8 cellular contexts compared by ENCODE assay signal in genomic region chr3:119580148-119580760, GRCh38. TPM values are rescaled to one million over a fixed set of nuclear protein-coding genes. Genes with fewer than 3 reads are reported as not detected.
DNase-seq lines count a peak whose midpoint lies in the region; ATAC-seq and TF ChIP-seq lines count a peak whose summit lies in the region.

No MANE protein-coding gene starts in this region.

- H3K4me3 ChIP-seq in GM12865 (ENCODE audit: low read depth, low read length), result peak overlapping the region; percentile 59
- H3K4me3 ChIP-seq in adipocyte (ENCODE audit: low read length), result peak overlapping the region; percentile 76
- H3K4me3 ChIP-seq in hepatocyte, result peak overlapping the region; percentile 71
- peak overlapping the region; percentile 62 for H3K4me3 ChIP-seq in skeletal muscle cell (ENCODE audit: low read depth, low read length)

- 28% methylated on average over 11 of the region's 11 CpGs for WGBS in hepatocyte (ENCODE audit: low lambda C conversion rate, missing lambda C conversion rate)

- peak overlapping the region; percentile 85 for H3K4me2 ChIP-seq in hepatocyte

- TF ChIP-seq CTCF in GM12865 (IDR thresholded peaks at IDR 0.05; ENCODE audit: insufficient read depth, low read depth, low read length, missing control alignments), result no peak
- no peak for TF ChIP-seq CTCF in hepatocyte (IDR thresholded peaks at IDR 0.05; ENCODE audit: poor library complexity)

- H3K9me3 ChIP-seq in adipocyte (ENCODE audit: control insufficient read depth, low read length) (no peaks in the 10 kb centered on the region), hepatocyte (ENCODE audit: low read depth) (no peaks in the 10 kb centered on the region)

- H3K27ac ChIP-seq in hepatocyte, result peak overlapping the region; percentile 92

- H3K4me1 ChIP-seq in adipocyte (ENCODE audit: control insufficient read depth, insufficient read depth, low read length) (peaks cover 14% of the 10 kb centered on the region), hepatocyte (ENCODE audit: insufficient read depth) (peaks cover 5% of the 10 kb centered on the region)

- DNase-seq in GM12865 (ENCODE audit: low read depth) (peak; percentile 88), adipocyte (ENCODE audit: low read depth) (no peak), hepatocyte (ENCODE audit: low spot score) (peak; percentile 20), skeletal muscle cell (ENCODE audit: low read depth) (no peak), NCI-H2196 treated with DMSO at 0.1 percent for 48 hours (lab: John Stamatoyannopoulos, UW; ENCODE audit: unreplicated experiment) (no peak), DMS153 (lab: John Stamatoyannopoulos, UW) (no peak)

- ATAC-seq in GM21367 (IDR thresholded peaks at IDR 0.05; ENCODE audit: unreplicated experiment) (peak; percentile 67), HG03575 (IDR thresholded peaks at IDR 0.05; ENCODE audit: extremely low read depth, insufficient number of reproducible peaks, low FRiP score, unreplicated experiment) (peak; percentile 32)

- H3K9me2 ChIP-seq in hepatocyte (replicated peaks; ENCODE audit: insufficient read depth), result no peaks in the 10 kb centered on the region

- H3K9ac ChIP-seq in adipocyte (ENCODE audit: low read length), result peak overlapping the region; percentile 81

- no peaks in the 10 kb centered on the region for H3K36me3 ChIP-seq in adipocyte (ENCODE audit: control insufficient read depth, insufficient read depth, low read length, severe bottlenecking)
- no peaks in the 10 kb centered on the region for H3K36me3 ChIP-seq in hepatocyte (replicated peaks; ENCODE audit: insufficient read depth, low read depth)

- peak overlapping the region; percentile 99 for H2AFZ ChIP-seq in hepatocyte

- H3K27me3 ChIP-seq in adipocyte (replicated peaks; ENCODE audit: control insufficient read depth, insufficient read depth, low read length) (no peaks in the 10 kb centered on the region), hepatocyte (no peaks in the 10 kb centered on the region)

- no peaks in the 10 kb centered on the region for H4K20me1 ChIP-seq in hepatocyte (ENCODE audit: insufficient read depth, poor library complexity, severe bottlenecking)

- H3K79me2 ChIP-seq in hepatocyte, result no peaks in the 10 kb centered on the region

RNA-seq across cellular contexts. Expression of gene ADPRH, which starts 1.0 kb away (rescaled TPM):
- total RNA-seq in hepatocyte, result 1.7 and 1.8 TPM in 2 replicates
- 0.56 and 1.5 TPM in 2 replicates for polyA plus RNA-seq in hepatocyte

RNA-seq across cellular contexts. Expression of gene PLA1A, which starts 17.4 kb away (rescaled TPM):
- 2.6 TPM in 2 replicates for total RNA-seq in hepatocyte
- 2.9 and 3.3 TPM in 2 replicates for polyA plus RNA-seq in hepatocyte

RNA-seq across cellular contexts. Expression of gene CD80, which starts 20.8 kb away (rescaled TPM):
- total RNA-seq in hepatocyte, result 0.07 and 0.24 TPM in 2 replicates
- polyA plus RNA-seq in hepatocyte, result not detected in 2 replicates

Comparison
In these comparisons a context has a peak if more than half of its experiments do, and no peak if none do; other contexts are left out.
1. DNase-seq: peak in GM12865 (single experiment) and hepatocyte (single experiment); none in adipocyte (single experiment), skeletal muscle cell (single experiment), NCI-H2196 treated with DMSO at 0.1 percent for 48 hours (single experiment) and DMS153 (single experiment).
2. Peak in every context shown above with its lines, with median percentiles within 50 percentile points of each other: H3K4me3 ChIP-seq.